Comparison of ENCODE assay signal across 11 cellular contexts in the genomic region with DNA sequence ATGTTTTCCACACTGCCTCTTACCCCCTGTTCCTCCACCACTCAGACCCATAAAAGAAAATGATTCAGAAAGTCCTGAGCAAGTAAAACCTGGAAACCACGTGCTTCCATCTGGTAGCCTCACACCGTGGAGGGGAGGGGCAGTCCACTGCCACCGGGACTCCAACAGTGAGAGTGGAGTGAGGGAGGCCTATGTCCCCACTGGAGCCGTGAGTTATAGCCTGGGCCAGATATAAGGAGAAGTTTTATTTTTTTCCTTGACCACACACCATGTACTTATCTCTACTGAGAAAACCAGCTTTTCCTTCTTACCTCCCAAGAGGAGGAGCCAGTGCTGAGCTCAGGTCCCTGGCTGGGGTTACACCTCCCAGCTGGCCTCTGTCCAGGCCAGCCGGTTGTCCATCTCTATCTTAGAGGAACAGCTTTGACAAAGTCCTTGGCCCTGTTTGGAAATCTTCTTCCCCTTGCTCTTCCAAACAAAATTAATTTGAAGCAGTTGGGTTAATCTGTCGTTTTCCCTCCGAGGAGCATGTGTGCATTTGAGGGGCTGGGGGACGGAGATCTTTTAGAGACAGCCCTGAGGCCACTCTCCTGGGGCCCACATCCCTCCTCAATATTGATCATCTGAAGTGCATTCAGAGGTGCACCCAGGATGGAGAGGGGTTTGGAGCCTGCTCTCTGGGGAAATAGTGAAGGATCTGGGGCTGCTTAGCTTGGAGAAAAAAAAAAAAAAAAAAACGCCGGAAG. TPM values are rescaled to one million over a fixed set of nuclear protein-coding genes. Genes with fewer than 3 reads are reported as not detected.
A peak's percentile ranks its signal among the peaks of the same experiment; 100 is the strongest.
DNase-seq lines count a peak whose midpoint lies in the region; ATAC-seq, FAIRE-seq and TF ChIP-seq lines count a peak whose summit lies in the region.
"Had no signal": no experiment of that assay in that cellular context is flagged by ENCODE, and none has a peak within 500 bp of the region (broad histone marks: within the 10 kb centered on the region; RNA-seq: fewer than 3 reads in every experiment).

No MANE protein-coding gene starts in this region.

- intact Hi-C loops in HepG2 (cut with micrococcal nuclease; ENCODE audit: unreplicated experiment): no loop called here

- no peak overlapping the region for H2BK15ac ChIP-seq in H9 (ENCODE audit: low read depth, low read length)

- H2AFZ ChIP-seq in HepG2 (ENCODE audit: low read length) (no peak overlapping the region), H9 (ENCODE audit: low read length) (no peak overlapping the region)

- DNase-seq in stimulated activated CD4-positive, alpha-beta T cell treated with anti-CD3 and anti-CD28 coated beads, Interleukin-15, amount 100 ng/mL, for 48 hours (ENCODE audit: low read depth in 2 of 2): peak; percentile 10 to 12
- DNase-seq in stimulated activated CD4-positive, alpha-beta T cell treated with anti-CD3 and anti-CD28 coated beads, Interleukin-4, amount 100 ng/mL, for 1 hour: no peak
- DNase-seq in activated naive CD8-positive, alpha-beta T cell treated with anti-CD3 and anti-CD28 coated beads, Interleukin-2, amount 50 U/mL, for 24 hours: peak; percentile 6
- DNase-seq in HepG2 (ENCODE audit: low spot score) (no peak), endodermal cell (no peak), H9 (no peak)
- DNase-seq: CD4-positive, alpha-beta T cell had no signal

- H3K23me2 ChIP-seq in H9 (ENCODE audit: insufficient read length, low read depth, low read length, poor library complexity, severe bottlenecking): no peaks in the 10 kb centered on the region

- no peak for TF ChIP-seq POLR2A in HepG2 (IDR thresholded peaks at IDR 0.05; ENCODE audit: insufficient read depth in 1 of 2, low read depth in 2 of 2, low read length in 2 of 2)

- H3K9ac ChIP-seq in HepG2 (ENCODE audit: insufficient read depth, low read depth, low read length) (no peak overlapping the region), endodermal cell (ENCODE audit: extremely low read depth, low read length, poor library complexity, severe bottlenecking) (no peak overlapping the region), H9 (ENCODE audit: extremely low read depth, insufficient read length, low read length) (no peak overlapping the region)

- H3K4me3 Mint-ChIP-seq in activated naive CD8-positive, alpha-beta T cell treated with anti-CD3 and anti-CD28 coated beads, Interleukin-2, amount 50 U/mL, for 24 hours: no peak overlapping the region
- no peak overlapping the region for H3K4me3 Mint-ChIP-seq in endodermal cell
- H3K4me3 Mint-ChIP-seq in H9: no peak overlapping the region
- H3K4me3 Mint-ChIP-seq: CD4-positive, alpha-beta T cell had no signal

- no peaks in the 10 kb centered on the region for H3K27me3 Mint-ChIP-seq in activated naive CD8-positive, alpha-beta T cell treated with anti-CD3 and anti-CD28 coated beads, Interleukin-2, amount 50 U/mL, for 24 hours
- H3K27me3 Mint-ChIP-seq in endodermal cell (ENCODE audit: insufficient read depth) (no peaks in the 10 kb centered on the region), H9 (ENCODE audit: low read depth) (no peaks in the 10 kb centered on the region; the same call in none of the 2 replicates)
- H3K27me3 Mint-ChIP-seq: CD4-positive, alpha-beta T cell had no signal

- TF ChIP-seq CTCF in HepG2 (CRISPR knock-in tag; IDR thresholded peaks at IDR 0.05) (no peak), endodermal cell (conservative IDR thresholded peaks at IDR 0.05) (no peak), H9 (conservative IDR thresholded peaks at IDR 0.05) (no peak)

- H3K27ac ChIP-seq in HepG2 (ENCODE audit: extremely low read length, insufficient read depth, low read length): no peak overlapping the region
- no peak overlapping the region for H3K27ac ChIP-seq in endodermal cell (ENCODE audit: low read depth, low read length)
- no peak overlapping the region for H3K27ac ChIP-seq in H9 (ENCODE audit: insufficient read length, low read depth, low read length)
- H3K27ac ChIP-seq: esophagus muscularis mucosa had no signal

- CTCF ChIA-PET in HepG2 (lab: Yijun Ruan, JAX; ENCODE audit: low intra/inter-chr PET ratio, low total read pairs): no interaction called here

- no peak overlapping the region for H4K91ac ChIP-seq in H9 (ENCODE audit: insufficient read length, low read depth, low read length)

- H3K4me1 Mint-ChIP-seq in activated naive CD8-positive, alpha-beta T cell treated with anti-CD3 and anti-CD28 coated beads, Interleukin-2, amount 50 U/mL, for 24 hours: peaks cover 11% of the 10 kb centered on the region
- peaks cover 7% of the 10 kb centered on the region for H3K4me1 Mint-ChIP-seq in endodermal cell
- peaks cover 5 to 16% of the 10 kb centered on the region in 2 experiments for H3K4me1 Mint-ChIP-seq in H9

- ATAC-seq in activated naive CD8-positive, alpha-beta T cell treated with anti-CD3 and anti-CD28 coated beads, Interleukin-2, amount 50 U/mL, for 24 hours: peak; percentile 82
- ATAC-seq in HepG2: peak; percentile 33; the same call in 1 of the 3 replicates
- no peak for ATAC-seq in HG03039 (IDR thresholded peaks at IDR 0.05; ENCODE audit: unreplicated experiment)
- no peak for ATAC-seq in GM21576 (IDR thresholded peaks at IDR 0.05; ENCODE audit: unreplicated experiment)

- no peaks in the 10 kb centered on the region for H3K36me3 ChIP-seq in HepG2 (replicated peaks in 1 of 2; ENCODE audit: control insufficient read depth in 1 of 2, insufficient read depth in 2 of 2, low read length in 2 of 2)
- no peaks in the 10 kb centered on the region for H3K36me3 ChIP-seq in endodermal cell (ENCODE audit: control insufficient read depth, insufficient read depth, low read length)
- H3K36me3 ChIP-seq: esophagus muscularis mucosa had no signal

- H4K5ac ChIP-seq in H9 (ENCODE audit: insufficient read length, low read depth, low read length): no peak overlapping the region

- no peak overlapping the region for H3K18ac ChIP-seq in H9 (ENCODE audit: insufficient read length, low read depth, low read length)

- FAIRE-seq in HepG2 (lab: Jason Lieb, UNC): no peak
- FAIRE-seq: GM19239 had no signal

- H2BK5ac ChIP-seq in H9 (ENCODE audit: insufficient read length, low read length): no peak overlapping the region

- H3K79me2 ChIP-seq in HepG2 (ENCODE audit: insufficient read depth, low read length) (no peaks in the 10 kb centered on the region), H9 (ENCODE audit: insufficient read depth, low read length) (no peaks in the 10 kb centered on the region)

- no TSS peak for BruUV-seq in HepG2 (replicated peaks; lab: Mats Ljungman, UMichigan)

- H3K56ac ChIP-seq in H9 (ENCODE audit: insufficient read length, low read depth, low read length): no peak overlapping the region

- in situ Hi-C loops in HepG2 (cut with HindIII; ENCODE audit: extremely low pct_ligation_motif_present, low pct_unique_long_range_greater_than_20kb): no loop called here

- H3T11ph ChIP-seq in H9 (ENCODE audit: low read length): no peak overlapping the region

- no peaks in the 10 kb centered on the region for H3K79me1 ChIP-seq in H9 (ENCODE audit: insufficient read depth, low read depth, low read length, poor library complexity, severe bottlenecking)

- no peak overlapping the region for H3K4me3 ChIP-seq in HepG2 (replicated peaks in 1 of 3; ENCODE audit: insufficient read depth in 1 of 3, low read depth in 2 of 3, low read length in 3 of 3)
- no peak overlapping the region for H3K4me3 ChIP-seq in endodermal cell (ENCODE audit: low read length)
- H3K4me3 ChIP-seq: esophagus muscularis mucosa had no signal

- H4K20me1 ChIP-seq in HepG2 (ENCODE audit: insufficient read depth, low read length) (no peaks in the 10 kb centered on the region), H9 (ENCODE audit: control insufficient read depth, insufficient read depth, insufficient read length) (no peaks in the 10 kb centered on the region)

- no peak overlapping the region for H2BK120ac ChIP-seq in H9 (ENCODE audit: low read depth, low read length, poor library complexity, severe bottlenecking)

- H2BK12ac ChIP-seq in H9 (ENCODE audit: insufficient read length, low read depth, low read length): no peak overlapping the region

- H3K27me3 ChIP-seq in HepG2 (ENCODE audit: control insufficient read depth in 1 of 2, insufficient read depth in 2 of 2, low read length in 2 of 2) (0 out of 5 replicates have a peak, but pooled peaks cover 0 to 6% of the 10 kb centered on the region in 2 experiments), endodermal cell (ENCODE audit: control insufficient read depth, insufficient read depth, low read length, poor library complexity, severe bottlenecking) (no peaks in the 10 kb centered on the region), H9 (ENCODE audit: insufficient read depth, low read length) (no peaks in the 10 kb centered on the region)
- H3K27me3 ChIP-seq: esophagus muscularis mucosa had no signal

- no peaks in the 10 kb centered on the region for H3K9me3 ChIP-seq in HepG2 (ENCODE audit: low read length)
- no peaks in the 10 kb centered on the region for H3K9me3 ChIP-seq in endodermal cell (ENCODE audit: control insufficient read depth, low read length)
- H3K9me3 ChIP-seq in H9 (ENCODE audit: control insufficient read depth, low read depth, low read length): no peaks in the 10 kb centered on the region
- H3K9me3 ChIP-seq: esophagus muscularis mucosa had no signal

- H3K23ac ChIP-seq in H9 (ENCODE audit: insufficient read length, low read depth, low read length): no peak overlapping the region

- POLR2A ChIA-PET in HepG2 (lab: Yijun Ruan, JAX): no interaction called here

- H2AK5ac ChIP-seq in H9 (ENCODE audit: insufficient read length, low read length): no peak overlapping the region

- H3K4me2 ChIP-seq in HepG2 (ENCODE audit: low read depth, low read length) (no peak overlapping the region), H9 (ENCODE audit: insufficient read depth, insufficient read length, low read length) (no peak overlapping the region)

- no peak overlapping the region for H3K14ac ChIP-seq in H9 (ENCODE audit: insufficient read depth, low read length)

- H3K27ac Mint-ChIP-seq in activated naive CD8-positive, alpha-beta T cell treated with anti-CD3 and anti-CD28 coated beads, Interleukin-2, amount 50 U/mL, for 24 hours: no peak overlapping the region
- H3K27ac Mint-ChIP-seq in endodermal cell: no peak overlapping the region
- H3K27ac Mint-ChIP-seq in H9: peak overlapping the region in 1 of 3 experiments; percentile 41; a peak in 1 of 7 replicates
- H3K27ac Mint-ChIP-seq: CD4-positive, alpha-beta T cell had no signal

- no peak overlapping the region for H4K8ac ChIP-seq in H9 (replicated peaks; ENCODE audit: insufficient read length, low read depth, low read length)

- no peak for TF ChIP-seq RAD21 in HepG2 (CRISPR knock-in tag; IDR thresholded peaks at IDR 0.05)

- no peak overlapping the region for H3K4ac ChIP-seq in H9 (ENCODE audit: low read depth, low read length)

- H3K36me3 Mint-ChIP-seq in activated naive CD8-positive, alpha-beta T cell treated with anti-CD3 and anti-CD28 coated beads, Interleukin-2, amount 50 U/mL, for 24 hours (ENCODE audit: low read depth): no peaks in the 10 kb centered on the region
- no peaks in the 10 kb centered on the region for H3K36me3 Mint-ChIP-seq in endodermal cell (ENCODE audit: low read depth)
- no peaks in the 10 kb centered on the region; a peak in 1 of 7 replicates for H3K36me3 Mint-ChIP-seq in H9 (ENCODE audit: insufficient read depth in 1 of 3, low read depth in 3 of 3)

- H2BK20ac ChIP-seq in H9 (ENCODE audit: low read depth, low read length, poor library complexity, severe bottlenecking): no peak overlapping the region

- no peaks in the 10 kb centered on the region for H3K9me3 Mint-ChIP-seq in activated naive CD8-positive, alpha-beta T cell treated with anti-CD3 and anti-CD28 coated beads, Interleukin-2, amount 50 U/mL, for 24 hours
- no peaks in the 10 kb centered on the region for H3K9me3 Mint-ChIP-seq in endodermal cell
- no peaks in the 10 kb centered on the region for H3K9me3 Mint-ChIP-seq in H9
- H3K9me3 Mint-ChIP-seq: CD4-positive, alpha-beta T cell had no signal

- no peak for TF ChIP-seq EP300 in HepG2 (IDR thresholded peaks at IDR 0.05; ENCODE audit: low read depth in 2 of 2, low read length in 2 of 2)
- TF ChIP-seq EP300 in HepG2 (CRISPR knock-in tag; IDR thresholded peaks at IDR 0.05; ENCODE audit: borderline replicate concordance): no peak

- 36% methylated on average over 10 of the region's 10 CpGs for WGBS in HepG2 (ENCODE audit: low lambda C conversion rate)
- 84 to 92% methylated on average over 4 to 9 of the region's 10 CpGs for WGBS in endodermal cell (ENCODE audit: insufficient coverage in 1 of 2, insufficient read length in 1 of 2), 2 experiments
- no CpG with 5 or more reads among the region's 10 CpGs for WGBS in H9 (ENCODE audit: extremely low coverage, insufficient read length, low lambda C conversion rate)

- H3K4me1 ChIP-seq in HepG2 (ENCODE audit: insufficient read depth, low read length) (peaks cover 7% of the 10 kb centered on the region; the same call in 1 of the 2 replicates), endodermal cell (ENCODE audit: control insufficient read depth, insufficient read depth, low read length) (no peaks in the 10 kb centered on the region), H9 (ENCODE audit: insufficient read depth, low read length) (no peaks in the 10 kb centered on the region)

RNA-seq across cellular contexts. Expression of a gene that starts 49.1 kb away (rescaled TPM):
- total RNA-seq in HepG2 (2016; rRNA removed; fragmentation: Illumina TruSeq; extraction: Trizol) (281 and 464 TPM in 2 replicates), endodermal cell (100 to 1,000 TPM; 312 to 331 TPM), H9 (2021) (495 and 500 TPM in 2 replicates)
- 42.0 and 47.1 TPM in 2 replicates for total RNA-seq in HepG2 (2016; cell fraction: cytosol; rRNA removed; fragmentation: Illumina TruSeq; extraction: Trizol; ENCODE audit: low read depth)
- 285 and 448 TPM in 2 replicates for total RNA-seq in HepG2 (2016; cell fraction: insoluble cytoplasmic fraction; rRNA removed; fragmentation: Illumina TruSeq; extraction: Trizol)
- 101 and 110 TPM in 2 replicates for total RNA-seq in HepG2 (2016; cell fraction: membrane; rRNA removed; fragmentation: Illumina TruSeq; extraction: Trizol)
- total RNA-seq in HepG2 (2016; cell fraction: nucleus; rRNA removed; fragmentation: Illumina TruSeq; extraction: Trizol): 159 and 166 TPM in 2 replicates
- 129 and 175 TPM in 2 replicates for polyA plus RNA-seq in HepG2 (2011; rRNA removed)
- 135 and 152 TPM in 2 replicates for polyA plus RNA-seq in HepG2 (2011; cell fraction: cytosol; rRNA removed)
- 36.3 and 45.4 TPM in 2 replicates for polyA plus RNA-seq in HepG2 (2011; cell fraction: nucleus; rRNA removed)
- polyA plus RNA-seq in HepG2 (2012): 205 and 282 TPM in 2 replicates
- polyA plus RNA-seq in HepG2 (2016; cell fraction: cytosol; fragmentation: Illumina TruSeq; extraction: Trizol; ENCODE audit: low read depth): 49.9 and 50.6 TPM in 2 replicates
- 619 and 673 TPM in 2 replicates for polyA plus RNA-seq in HepG2 (2016; cell fraction: insoluble cytoplasmic fraction; fragmentation: Illumina TruSeq; extraction: Trizol; ENCODE audit: low read depth)
- 96.8 and 107 TPM in 2 replicates for polyA plus RNA-seq in HepG2 (2016; cell fraction: membrane; fragmentation: Illumina TruSeq; extraction: Trizol; ENCODE audit: low read depth)
- 230 and 231 TPM in 2 replicates for polyA plus RNA-seq in HepG2 (2016; cell fraction: nucleus; fragmentation: Illumina TruSeq; extraction: Trizol; ENCODE audit: insufficient read depth, low read depth)
- polyA minus RNA-seq in HepG2 (2011; rRNA and poly(A)+ RNA removed; ENCODE audit: low replicate concordance): 87.0 and 114 TPM in 2 replicates
- polyA minus RNA-seq in HepG2 (2011; cell fraction: cytosol; rRNA and poly(A)+ RNA removed): 138 and 157 TPM in 2 replicates
- 137 and 140 TPM in 2 replicates for polyA minus RNA-seq in HepG2 (2011; cell fraction: nucleus; rRNA and poly(A)+ RNA removed)
- polyA plus RNA-seq in endodermal cell (2013, experiment 1 of 2): 328 TPM
- 302 TPM for polyA plus RNA-seq in endodermal cell (2013, experiment 2 of 2)

Comparison
In these comparisons a context has a peak if more than half of its experiments do, and no peak if none do; other contexts are left out.
1. DNase-seq: peak in stimulated activated CD4-positive, alpha-beta T cell treated with anti-CD3 and anti-CD28 coated beads, Interleukin-15, amount 100 ng/mL, for 48 hours (2 of 2) and activated naive CD8-positive, alpha-beta T cell treated with anti-CD3 and anti-CD28 coated beads, Interleukin-2, amount 50 U/mL, for 24 hours (single experiment); none in stimulated activated CD4-positive, alpha-beta T cell treated with anti-CD3 and anti-CD28 coated beads, Interleukin-4, amount 100 ng/mL, for 1 hour (single experiment), HepG2 (single experiment), endodermal cell (single experiment) and H9 (single experiment).
2. ATAC-seq: peak in activated naive CD8-positive, alpha-beta T cell treated with anti-CD3 and anti-CD28 coated beads, Interleukin-2, amount 50 U/mL, for 24 hours (single experiment) and HepG2 (single experiment); none in HG03039 (single experiment) and GM21576 (single experiment).